In the genomic region with DNA sequence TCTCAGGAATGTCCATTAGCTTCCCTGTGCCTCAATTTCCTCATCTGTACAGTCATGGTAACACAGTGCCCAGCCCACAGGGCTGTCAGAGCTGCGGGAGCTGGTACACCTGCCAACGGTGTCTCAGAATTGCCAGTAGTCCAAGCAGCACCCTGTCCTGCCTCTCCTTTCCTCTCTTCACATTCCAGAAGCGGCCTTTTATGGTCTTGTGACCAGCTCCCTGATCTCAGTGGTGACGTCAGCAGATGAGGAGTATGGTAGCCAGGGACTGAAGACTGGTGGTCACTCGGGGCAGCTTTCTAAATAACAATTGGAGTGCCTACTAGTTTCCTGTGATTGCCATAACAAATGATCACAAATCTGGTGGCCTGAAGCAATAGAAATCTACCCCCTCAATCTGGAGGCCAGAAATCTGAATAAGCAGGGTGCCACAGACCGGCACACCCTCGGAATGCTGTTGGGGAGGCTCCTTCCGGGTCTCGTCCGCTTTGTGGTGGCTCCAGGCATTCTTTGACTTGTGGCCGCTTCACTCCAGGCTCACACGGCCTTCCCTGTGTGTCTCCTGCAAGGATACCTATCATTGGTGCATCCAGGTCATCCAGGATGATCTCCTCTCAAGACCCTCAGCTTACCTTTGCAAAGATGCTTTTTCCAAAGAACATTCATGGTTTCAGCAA, we compare ENCODE assay signal across 10 cellular contexts. TPM values are rescaled to one million over a fixed set of nuclear protein-coding genes. Genes with fewer than 3 reads are reported as not detected.
DNase-seq lines count a peak whose midpoint lies in the region; ATAC-seq and TF ChIP-seq lines count a peak whose summit lies in the region.
"Had no signal": no experiment of that assay in that cellular context is flagged by ENCODE, and none has a peak within 500 bp of the region (broad histone marks: within the 10 kb centered on the region; RNA-seq: fewer than 3 reads in every experiment).

No MANE protein-coding gene starts in this region.

- H3K4me1 ChIP-seq in endodermal cell (ENCODE audit: control insufficient read depth, insufficient read depth, low read length): peaks cover 30% of the 10 kb centered on the region
- peaks cover 54 to 56% of the 10 kb centered on the region in 2 experiments for H3K4me1 ChIP-seq in neutrophil (ENCODE audit: control insufficient read depth in 1 of 2, insufficient read depth in 1 of 2, low read depth in 1 of 2, low read length in 1 of 2)

- H3K27me3 ChIP-seq in endodermal cell (ENCODE audit: control insufficient read depth, insufficient read depth, low read length, poor library complexity, severe bottlenecking) (no peaks in the 10 kb centered on the region), neutrophil (no peaks in the 10 kb centered on the region)
- H3K27me3 ChIP-seq: gastrocnemius medialis had no signal

- H3K27me3 Mint-ChIP-seq in endodermal cell (ENCODE audit: insufficient read depth): no peaks in the 10 kb centered on the region

- peaks cover 48% of the 10 kb centered on the region for H3K4me1 Mint-ChIP-seq in endodermal cell

- H3K27ac ChIP-seq in endodermal cell (ENCODE audit: low read depth, low read length) (no peak overlapping the region), neutrophil (peak overlapping the region; percentile 97)

- 91 to 96% methylated on average over 12 of the region's 12 CpGs for WGBS in endodermal cell (ENCODE audit: insufficient coverage in 1 of 2, insufficient read length in 1 of 2), 2 experiments

- no peak for TF ChIP-seq CTCF in endodermal cell (conservative IDR thresholded peaks at IDR 0.05)
- TF ChIP-seq CTCF in neutrophil (IDR thresholded peaks at IDR 0.05): no peak

- H3K9ac ChIP-seq in endodermal cell (ENCODE audit: extremely low read depth, low read length, poor library complexity, severe bottlenecking): peak overlapping the region; percentile 97

- peak overlapping the region; percentile 95 for H3K4me3 ChIP-seq in endodermal cell (ENCODE audit: low read length)
- H3K4me3 ChIP-seq in neutrophil (ENCODE audit: low read depth in 1 of 2, low read length in 1 of 2): peak overlapping the region; percentile 99 to 100

- H3K36me3 ChIP-seq in endodermal cell (ENCODE audit: control insufficient read depth, insufficient read depth, low read length) (peaks cover 28% of the 10 kb centered on the region), neutrophil (peaks cover 54% of the 10 kb centered on the region)

- DNase-seq in EL: peak; percentile 43
- DNase-seq in RPMI7951 (ENCODE audit: low read depth): peak; percentile 29
- DNase-seq in endodermal cell: no peak
- DNase-seq in NCI-H345 (lab: John Stamatoyannopoulos, UW): no peak
- no peak for DNase-seq in NCI-H2227 (lab: John Stamatoyannopoulos, UW; ENCODE audit: unreplicated experiment)
- DNase-seq: gastrocnemius medialis, NCI-H2029 treated with DMSO at 0.1 percent for 48 hours had no signal

- H3K9me3 ChIP-seq in endodermal cell (ENCODE audit: control insufficient read depth, low read length) (peaks cover 10% of the 10 kb centered on the region), neutrophil (no peaks in the 10 kb centered on the region)
- H3K9me3 ChIP-seq: gastrocnemius medialis had no signal

- no peak for ATAC-seq in HG02763 (IDR thresholded peaks at IDR 0.05; ENCODE audit: unreplicated experiment)
- no peak for ATAC-seq in HG02852 (IDR thresholded peaks at IDR 0.05; ENCODE audit: unreplicated experiment)
- ATAC-seq: gastrocnemius medialis had no signal

- peaks cover 35% of the 10 kb centered on the region for H3K36me3 Mint-ChIP-seq in endodermal cell (ENCODE audit: low read depth)

- H3K9me3 Mint-ChIP-seq in endodermal cell: peaks cover 5% of the 10 kb centered on the region

- H3K4me3 Mint-ChIP-seq in endodermal cell: peak overlapping the region; percentile 90

- peak overlapping the region; percentile 95 for H3K27ac Mint-ChIP-seq in endodermal cell

RNA-seq across cellular contexts. Expression of a gene that starts 2.1 kb away (rescaled TPM):
- 36.0 and 36.5 TPM in 2 replicates for total RNA-seq in RPMI7951 (2014; rRNA removed; shearing (Covaris generic))
- 10 to 100 TPM; 50.6 to 53.1 TPM for total RNA-seq in endodermal cell
- 24.4 TPM for polyA plus RNA-seq in endodermal cell (2013, experiment 1 of 2)
- 22.4 TPM for polyA plus RNA-seq in endodermal cell (2013, experiment 2 of 2)

Comparison
In these comparisons a context has a peak if more than half of its experiments do, and no peak if none do; other contexts are left out.
1. DNase-seq: peak in EL (single experiment) and RPMI7951 (single experiment); none in endodermal cell (single experiment), NCI-H345 (single experiment) and NCI-H2227 (single experiment).